ENCODE assay signal across 7 cellular contexts in genomic region chr14:19053426-19054050, GRCh38.
DNase-seq lines count a peak whose midpoint lies in the region; ATAC-seq and TF ChIP-seq lines count a peak whose summit lies in the region.
"Not testable (repeated sequence)": the region's sequence is repeated elsewhere in the genome, so short reads cannot be mapped to it uniquely, and the experiment has no call there.

No MANE protein-coding gene starts in this region.

- TF ChIP-seq CTCF in HCT116 (IDR thresholded peaks at IDR 0.05 in 2 of 3, conservative IDR thresholded peaks at IDR 0.05 in 1 of 3; ENCODE audit: borderline replicate concordance in 1 of 3, insufficient read depth in 1 of 3, low read depth in 2 of 3, low read length in 2 of 3); PC-3 (conservative IDR thresholded peaks at IDR 0.05; ENCODE audit: low read depth, low read length); gastroesophageal sphincter (IDR thresholded peaks at IDR 0.05); upper lobe of right lung (IDR thresholded peaks at IDR 0.05): not testable (repeated sequence)

- not testable (repeated sequence) for BruUV-seq in HCT116 (replicated peaks; lab: Mats Ljungman, UMichigan); PC-3 (replicated peaks; lab: Mats Ljungman, UMichigan)

- intact Hi-C loops in HCT116 (cut with micrococcal nuclease); PC-3 (cut with micrococcal nuclease); right cardiac atrium (cut with DNase I); naive thymus-derived CD4-positive, alpha-beta T cell (cut with micrococcal nuclease); upper lobe of right lung (cut with DNase I): not testable (repeated sequence)

- peak; percentile 77 for ATAC-seq in HCT116
- peak; percentile 92 for ATAC-seq in PC-3
- ATAC-seq in activated T-helper 17 cell treated with anti-CD3 and anti-CD28 coated beads, Interleukin-2, amount 50 U/mL, for 72 hours (replicated peaks) = peak; percentile 19
- ATAC-seq in gastroesophageal sphincter = peak; percentile 48
- peak; percentile 45 to 57 for ATAC-seq in right cardiac atrium
- ATAC-seq in naive thymus-derived CD4-positive, alpha-beta T cell = peak; percentile 44
- peak; percentile 89 for ATAC-seq in upper lobe of right lung

- not testable (repeated sequence) for H3F3A ChIP-seq in PC-3 (ENCODE audit: low read length, unreplicated experiment)

- not testable (repeated sequence) for DNase-seq in HCT116 (ENCODE audit: low read depth, low spot score); PC-3; right cardiac atrium; naive thymus-derived CD4-positive, alpha-beta T cell; upper lobe of right lung

- H3K79me2 ChIP-seq in HCT116 (ENCODE audit: insufficient read depth, low read length); PC-3 (ENCODE audit: low read length): not testable (repeated sequence)

- not testable (repeated sequence) for H3K36me3 Mint-ChIP-seq in activated T-helper 17 cell treated with anti-CD3 and anti-CD28 coated beads, Interleukin-2, amount 50 U/mL, for 72 hours (ENCODE audit: low read depth); naive thymus-derived CD4-positive, alpha-beta T cell

- not testable (repeated sequence) for H3K36me3 ChIP-seq in HCT116 (ENCODE audit: control insufficient read depth in 1 of 2, insufficient read depth in 2 of 2, low read length in 2 of 2); PC-3 (ENCODE audit: low read depth, low read length); gastroesophageal sphincter; naive thymus-derived CD4-positive, alpha-beta T cell (ENCODE audit: control insufficient read depth in 2 of 3, insufficient read depth in 3 of 3, low read length in 3 of 3); upper lobe of right lung

- not testable (repeated sequence) for H3K9me3 Mint-ChIP-seq in activated T-helper 17 cell treated with anti-CD3 and anti-CD28 coated beads, Interleukin-2, amount 50 U/mL, for 72 hours; naive thymus-derived CD4-positive, alpha-beta T cell

- RAD21 ChIA-PET in HCT116 (lab: Charles Lee; ENCODE audit: low non-redundant PET in 1 of 2, low total read pairs in 2 of 2, uncharacterized antibody in 2 of 2, unreplicated experiment in 2 of 2) = not testable (repeated sequence)

- not testable (repeated sequence) for H3K9ac ChIP-seq in HCT116 (ENCODE audit: low read length); PC-3 (ENCODE audit: low read length)

- H3K4me3 ChIP-seq in HCT116 (replicated peaks in 1 of 2; ENCODE audit: low read depth in 1 of 2, low read length in 2 of 2); PC-3 (ENCODE audit: low read length); gastroesophageal sphincter; right cardiac atrium (ENCODE audit: low read length); naive thymus-derived CD4-positive, alpha-beta T cell (ENCODE audit: low read length); upper lobe of right lung: not testable (repeated sequence)

- H3K4me1 ChIP-seq in HCT116 (ENCODE audit: control insufficient read depth in 1 of 2, insufficient read depth in 2 of 2, low read length in 2 of 2); PC-3 (ENCODE audit: insufficient read depth, low read length); gastroesophageal sphincter; right cardiac atrium (ENCODE audit: control insufficient read depth, insufficient read depth, low read length); naive thymus-derived CD4-positive, alpha-beta T cell (ENCODE audit: control insufficient read depth in 2 of 2, insufficient read depth in 2 of 2, low read length in 2 of 2); upper lobe of right lung: not testable (repeated sequence)

- H3K4me1 Mint-ChIP-seq in activated T-helper 17 cell treated with anti-CD3 and anti-CD28 coated beads, Interleukin-2, amount 50 U/mL, for 72 hours; naive thymus-derived CD4-positive, alpha-beta T cell: not testable (repeated sequence)

- not testable (repeated sequence) for H3K9me3 ChIP-seq in HCT116 (ENCODE audit: control insufficient read depth in 1 of 2, insufficient read depth in 1 of 2, low read depth in 1 of 2, low read length in 2 of 2); PC-3 (ENCODE audit: low read length); gastroesophageal sphincter; right cardiac atrium (ENCODE audit: control insufficient read depth, low read length); naive thymus-derived CD4-positive, alpha-beta T cell (ENCODE audit: control insufficient read depth in 2 of 3, low read length in 3 of 3); upper lobe of right lung

- not testable (repeated sequence) for H3K4me2 ChIP-seq in HCT116 (ENCODE audit: low read length); PC-3 (ENCODE audit: low read length)

- H2AFZ ChIP-seq in HCT116 (ENCODE audit: low read depth, low read length, poor library complexity, severe bottlenecking); PC-3 (ENCODE audit: low read length): not testable (repeated sequence)

- TF ChIP-seq EP300 in gastroesophageal sphincter (IDR thresholded peaks at IDR 0.05) = not testable (repeated sequence)

- not testable (repeated sequence) for TF ChIP-seq POLR2A in HCT116 (IDR thresholded peaks at IDR 0.05; ENCODE audit: borderline replicate concordance, extremely low read depth, insufficient read depth, insufficient read length); gastroesophageal sphincter (IDR thresholded peaks at IDR 0.05)

- not testable (repeated sequence) for H3K27ac Mint-ChIP-seq in activated T-helper 17 cell treated with anti-CD3 and anti-CD28 coated beads, Interleukin-2, amount 50 U/mL, for 72 hours; naive thymus-derived CD4-positive, alpha-beta T cell

- CTCF ChIA-PET in HCT116 (lab: Charles Lee); PC-3 (lab: Charles Lee); naive thymus-derived CD4-positive, alpha-beta T cell (lab: Charles Lee): not testable (repeated sequence)

- H3K4me3 Mint-ChIP-seq in activated T-helper 17 cell treated with anti-CD3 and anti-CD28 coated beads, Interleukin-2, amount 50 U/mL, for 72 hours; naive thymus-derived CD4-positive, alpha-beta T cell: not testable (repeated sequence)

- no CpG with 5 or more reads among the region's 27 CpGs for WGBS in gastroesophageal sphincter (ENCODE audit: low coverage in 1 of 2), 2 donors
- WGBS in right cardiac atrium = no CpG with 5 or more reads among the region's 27 CpGs

- H4K20me1 ChIP-seq in HCT116 (ENCODE audit: insufficient read depth); PC-3 (ENCODE audit: low read length): not testable (repeated sequence)

- not testable (repeated sequence) for H3K9me2 ChIP-seq in HCT116 (ENCODE audit: insufficient read depth); PC-3 (replicated peaks; ENCODE audit: low read length)

- H3K27me3 Mint-ChIP-seq in activated T-helper 17 cell treated with anti-CD3 and anti-CD28 coated beads, Interleukin-2, amount 50 U/mL, for 72 hours; naive thymus-derived CD4-positive, alpha-beta T cell: not testable (repeated sequence)

- not testable (repeated sequence) for H3K27me3 ChIP-seq in HCT116 (ENCODE audit: insufficient read depth, low read length); PC-3 (ENCODE audit: low read length); gastroesophageal sphincter; right cardiac atrium (ENCODE audit: control insufficient read depth, insufficient read depth); naive thymus-derived CD4-positive, alpha-beta T cell (ENCODE audit: control insufficient read depth in 2 of 2, insufficient read depth in 2 of 2, low read length in 2 of 2); upper lobe of right lung

- TF ChIP-seq RAD21 in HCT116 (IDR thresholded peaks at IDR 0.05; ENCODE audit: low read depth) = not testable (repeated sequence)

- POLR2A ChIA-PET in HCT116 (lab: Charles Lee); PC-3 (lab: Charles Lee; ENCODE audit: unreplicated experiment); naive thymus-derived CD4-positive, alpha-beta T cell (lab: Charles Lee): not testable (repeated sequence)

- H3K27ac ChIP-seq in HCT116 (ENCODE audit: low read depth, low read length); PC-3 (ENCODE audit: low read length); gastroesophageal sphincter; right cardiac atrium (ENCODE audit: low read length); naive thymus-derived CD4-positive, alpha-beta T cell (ENCODE audit: low read depth, low read length); upper lobe of right lung: not testable (repeated sequence)

Comparison
In these comparisons a context has a peak if more than half of its experiments do, and no peak if none do; other contexts are left out.
1. ATAC-seq: peak in every context shown above with its lines; median percentile 92 in PC-3; 89 in upper lobe of right lung; 77 in HCT116; 51 in right cardiac atrium; 48 in gastroesophageal sphincter; 44 in naive thymus-derived CD4-positive, alpha-beta T cell; 19 in activated T-helper 17 cell treated with anti-CD3 and anti-CD28 coated beads, Interleukin-2, amount 50 U/mL, for 72 hours.